In genomic region chr5:150063638-150064037, GRCh38 we compare ENCODE assay signal across 23 cellular contexts. TPM values are rescaled to one million over a fixed set of nuclear protein-coding genes. Genes with fewer than 3 reads are reported as not detected.
"Had no signal": no experiment of that assay in that cellular context is flagged by ENCODE, and none has a peak within 500 bp of the region (broad histone marks: within the 10 kb centered on the region; RNA-seq: fewer than 3 reads in every experiment).

No MANE protein-coding gene starts in this region.

- DNase-seq: activated B cell treated with CpG ODN at 0.5 μM for 24 hours; activated CD4-positive, alpha-beta T cell treated with anti-CD3 and anti-CD28 coated beads for 1 hour; activated CD4-positive, alpha-beta T cell treated with anti-CD3 and anti-CD28 coated beads, Interleukin-2, amount 10 ng/mL, durations not matched to agents 24 days and 14 days; activated CD4-positive, alpha-beta T cell treated with anti-CD3 and anti-CD28 coated beads, Interleukin-2, amount 50 U/mL, for 48 hours; activated CD8-positive, alpha-beta memory T cell treated with anti-CD3 and anti-CD28 coated beads, Interleukin-2, amount 10 ng/mL, durations not matched to agents 7 days and 5 days; activated effector memory CD4-positive, alpha-beta T cell treated with Interleukin-2 at 50 U/mL for 16 hours; activated naive CD4-positive, alpha-beta T cell; activated T-cell treated with anti-CD3 and anti-CD28 coated beads, Interleukin-2, amount 50 U/mL, for 24 hours; amygdala; MM.1S; NCI-H1105; NCI-H1436; NCI-H187; NCI-H2081; NCI-H524; PC-3; T-cell; T-helper 2 cell; T1000 had no signal

- H3K36me3 Mint-ChIP-seq: activated CD8-positive, alpha-beta memory T cell treated with anti-CD3 and anti-CD28 coated beads, Interleukin-2, amount 10 ng/mL, durations not matched to agents 7 days and 5 days; activated naive CD8-positive, alpha-beta T cell; brain; T-cell had no signal

- H3K4me3 ChIP-seq: SK-N-MC had no signal

- H3K4me3 Mint-ChIP-seq: activated B cell treated with CpG ODN at 0.5 μM for 24 hours; activated CD4-positive, alpha-beta T cell treated with anti-CD3 and anti-CD28 coated beads, Interleukin-2, amount 10 ng/mL, durations not matched to agents 24 days and 14 days; activated CD8-positive, alpha-beta memory T cell treated with anti-CD3 and anti-CD28 coated beads, Interleukin-2, amount 10 ng/mL, durations not matched to agents 7 days and 5 days; activated naive CD8-positive, alpha-beta T cell; activated T-cell treated with anti-CD3 and anti-CD28 coated beads, Interleukin-2, amount 50 U/mL, for 24 hours; activated T-helper 1 cell treated with anti-CD3 and anti-CD28 coated beads, Interleukin-12 subunit alpha, Interleukin-12 subunit beta, Interleukin-2, Interleukin-4 antibody, amounts not matched to agents 30 ng/mL and 10 ng/mL and 1 ng/mL, durations not matched to agents 14 hours and 24 hours and 36 hours; brain; T-cell had no signal

- H3K27ac ChIP-seq: SK-N-MC had no signal

- H3K27me3 Mint-ChIP-seq: activated CD4-positive, alpha-beta T cell treated with anti-CD3 and anti-CD28 coated beads, Interleukin-2, amount 10 ng/mL, durations not matched to agents 24 days and 14 days had no signal

- H3K27ac Mint-ChIP-seq: activated B cell treated with CpG ODN at 0.5 μM for 24 hours; activated CD4-positive, alpha-beta T cell treated with anti-CD3 and anti-CD28 coated beads, Interleukin-2, amount 10 ng/mL, durations not matched to agents 24 days and 14 days; activated CD8-positive, alpha-beta memory T cell treated with anti-CD3 and anti-CD28 coated beads, Interleukin-2, amount 10 ng/mL, durations not matched to agents 7 days and 5 days; activated naive CD8-positive, alpha-beta T cell; activated T-cell treated with anti-CD3 and anti-CD28 coated beads, Interleukin-2, amount 50 U/mL, for 24 hours; activated T-helper 1 cell treated with anti-CD3 and anti-CD28 coated beads, Interleukin-12 subunit alpha, Interleukin-12 subunit beta, Interleukin-2, Interleukin-4 antibody, amounts not matched to agents 30 ng/mL and 10 ng/mL and 1 ng/mL, durations not matched to agents 14 hours and 24 hours and 36 hours; brain; T-cell had no signal

- H3K9me3 Mint-ChIP-seq: activated B cell treated with CpG ODN at 0.5 μM for 24 hours; activated CD4-positive, alpha-beta T cell treated with anti-CD3 and anti-CD28 coated beads, Interleukin-2, amount 10 ng/mL, durations not matched to agents 24 days and 14 days; activated T-cell treated with anti-CD3 and anti-CD28 coated beads, Interleukin-2, amount 50 U/mL, for 24 hours; activated T-helper 1 cell treated with anti-CD3 and anti-CD28 coated beads, Interleukin-12 subunit alpha, Interleukin-12 subunit beta, Interleukin-2, Interleukin-4 antibody, amounts not matched to agents 30 ng/mL and 10 ng/mL and 1 ng/mL, durations not matched to agents 14 hours and 24 hours and 36 hours; brain; T-cell had no signal

RNA-seq across cellular contexts. Expression of gene CSF1R, which starts 22.7 kb away (rescaled TPM):
- total RNA-seq: activated CD4-positive, alpha-beta T cell treated with anti-CD3 and anti-CD28 coated beads, Interleukin-2, amount 10 ng/mL, durations not matched to agents 24 days and 14 days; PC-3 had no signal
